Comparison of ENCODE assay signal across 21 cellular contexts in genomic region chrX:132059973-132060540, GRCh38. TPM values are rescaled to one million over a fixed set of nuclear protein-coding genes. Genes with fewer than 3 reads are reported as not detected.
DNase-seq lines count a peak whose midpoint lies in the region; ATAC-seq and TF ChIP-seq lines count a peak whose summit lies in the region.
"Had no signal": no experiment of that assay in that cellular context is flagged by ENCODE, and none has a peak within 500 bp of the region (broad histone marks: within the 10 kb centered on the region; RNA-seq: fewer than 3 reads in every experiment).

No MANE protein-coding gene starts in this region.

- H3K9me3 ChIP-seq in DOHH2 (ENCODE audit: control insufficient read depth, insufficient read depth, low read length), result no peaks in the 10 kb centered on the region
- no peaks in the 10 kb centered on the region for H3K9me3 ChIP-seq in PC-9 (ENCODE audit: insufficient read depth, low read depth)
- H3K9me3 ChIP-seq in OCI-LY7 (ENCODE audit: low read length), result no peaks in the 10 kb centered on the region
- H3K9me3 ChIP-seq: left lung, mucosa of descending colon, sigmoid colon had no signal

- H3K4me3 Mint-ChIP-seq in activated CD4-positive, alpha-beta memory T cell treated with anti-CD3 and anti-CD28 coated beads for 36 hours, result no peak overlapping the region
- H3K4me3 Mint-ChIP-seq: brain had no signal

- H4K20me1 ChIP-seq in DOHH2 (ENCODE audit: control insufficient read depth, insufficient read depth, low read depth, low read length) (no peaks in the 10 kb centered on the region), PC-9 (ENCODE audit: insufficient read depth) (no peaks in the 10 kb centered on the region), OCI-LY7 (ENCODE audit: insufficient read depth, low read length) (no peaks in the 10 kb centered on the region)

- H3K4me1 Mint-ChIP-seq in activated CD4-positive, alpha-beta memory T cell treated with anti-CD3 and anti-CD28 coated beads for 36 hours (ENCODE audit: low read depth), result peaks cover 16% of the 10 kb centered on the region
- H3K4me1 Mint-ChIP-seq: brain had no signal

- TF ChIP-seq CTCF in DOHH2 (IDR thresholded peaks at IDR 0.05; ENCODE audit: low read depth, low read length, poor library complexity, severe bottlenecking) (no peak), fibroblast of villous mesenchyme (IDR thresholded peaks at IDR 0.05; ENCODE audit: insufficient read depth, low read depth, low read length) (no peak), PC-9 (conservative IDR thresholded peaks at IDR 0.05) (no peak), OCI-LY7 (conservative IDR thresholded peaks at IDR 0.05; ENCODE audit: low read length) (no peak)

- H3K9me2 ChIP-seq in DOHH2 (replicated peaks; ENCODE audit: control insufficient read depth, low read length) (no peaks in the 10 kb centered on the region), PC-9 (ENCODE audit: insufficient read depth) (no peaks in the 10 kb centered on the region), OCI-LY7 (ENCODE audit: insufficient read depth, low read length) (no peaks in the 10 kb centered on the region)

- POLR2A ChIA-PET in PC-9 (lab: Charles Lee; ENCODE audit: unreplicated experiment), result no interaction called here
- POLR2A ChIA-PET in activated CD4-positive, alpha-beta memory T cell treated with anti-CD3 and anti-CD28 coated beads for 36 hours (lab: Charles Lee), result no interaction called here
- POLR2A ChIA-PET in OCI-LY7 (lab: Charles Lee), result interaction anchor here (0.6 to 1.7 kb wide), 3 partner anchors 11 to 1449 kb away, joined by 3 to 7 read pairs (median 3); no protein-coding TSS in a partner anchor

- H3K27ac Mint-ChIP-seq in activated CD4-positive, alpha-beta memory T cell treated with anti-CD3 and anti-CD28 coated beads for 36 hours, result no peak overlapping the region
- H3K27ac Mint-ChIP-seq: brain had no signal

- H3K27ac ChIP-seq in DOHH2 (ENCODE audit: low read depth, low read length) (no peak overlapping the region; the same call in 1 of the 2 replicates), PC-9 (no peak overlapping the region), OCI-LY7 (ENCODE audit: low read depth, low read length, poor library complexity, severe bottlenecking) (no peak overlapping the region)
- H3K27ac ChIP-seq: left lung, sigmoid colon had no signal

- DNase-seq in NCI-H226 (peak; percentile 1), fibroblast of villous mesenchyme (ENCODE audit: low read depth) (peak; percentile 33), PC-9 (no peak), sciatic nerve (ENCODE audit: low spot score) (no peak), OCI-LY7 (ENCODE audit: low spot score) (no peak)
- no peak for DNase-seq in activated CD4-positive, alpha-beta memory T cell treated with anti-CD3 and anti-CD28 coated beads for 36 hours
- DNase-seq: activated CD4-positive, alpha-beta T cell treated with anti-CD3 and anti-CD28 coated beads for 1 hour; activated CD8-positive, alpha-beta memory T cell treated with anti-CD3 and anti-CD28 coated beads, Interleukin-2, amount 50 U/mL, for 48 hours; activated naive CD4-positive, alpha-beta T cell treated with Interleukin-2 at 50 U/mL for 16 hours; dermis blood vessel endothelial cell; left lung; mucosa of descending colon; NCI-H446 treated with DMSO at 0.1 percent for 48 hours; nucleus accumbens; sigmoid colon; stimulated activated CD4-positive, alpha-beta T cell treated with anti-CD3 and anti-CD28 coated beads, Interleukin-2, amount 100 ng/mL, for 24 hours; substantia nigra had no signal

- H3K9me3 Mint-ChIP-seq in activated CD4-positive, alpha-beta memory T cell treated with anti-CD3 and anti-CD28 coated beads for 36 hours, result no peaks in the 10 kb centered on the region
- H3K9me3 Mint-ChIP-seq: brain had no signal

- H3F3A ChIP-seq in DOHH2 (ENCODE audit: control insufficient read depth, insufficient read depth), result no peaks in the 10 kb centered on the region
- 0 out of 2 replicates have a peak, but pooled peaks cover 3% of the 10 kb centered on the region for H3F3A ChIP-seq in PC-9 (ENCODE audit: insufficient read depth, low read depth)

- H3K36me3 Mint-ChIP-seq in activated CD4-positive, alpha-beta memory T cell treated with anti-CD3 and anti-CD28 coated beads for 36 hours, result no peaks in the 10 kb centered on the region

- peak overlapping the region; percentile 49 for H3K4me2 ChIP-seq in DOHH2 (ENCODE audit: low read length)
- no peak overlapping the region for H3K4me2 ChIP-seq in PC-9
- H3K4me2 ChIP-seq in OCI-LY7 (ENCODE audit: low read length), result no peak overlapping the region

- H2AFZ ChIP-seq in PC-9 (no peak overlapping the region), OCI-LY7 (ENCODE audit: low read length) (no peak overlapping the region)

- peaks cover 35% of the 10 kb centered on the region for H3K4me1 ChIP-seq in DOHH2 (ENCODE audit: control insufficient read depth, low read length)
- no peaks in the 10 kb centered on the region for H3K4me1 ChIP-seq in PC-9 (replicated peaks; ENCODE audit: insufficient read depth)
- peaks cover 12% of the 10 kb centered on the region for H3K4me1 ChIP-seq in OCI-LY7 (ENCODE audit: insufficient read depth, low read length, poor library complexity, severe bottlenecking)
- H3K4me1 ChIP-seq: left lung, sigmoid colon had no signal

- no peaks in the 10 kb centered on the region for H3K27me3 ChIP-seq in DOHH2 (ENCODE audit: control insufficient read depth, low read length)
- H3K27me3 ChIP-seq in PC-9 (ENCODE audit: insufficient read depth, low read depth), result no peaks in the 10 kb centered on the region
- H3K27me3 ChIP-seq: sigmoid colon had no signal

- H3K4me3 ChIP-seq in DOHH2 (ENCODE audit: low read length) (0 out of 2 replicates have a peak overlapping the region, but pooled peaks have one; percentile 6), fibroblast of villous mesenchyme (ENCODE audit: low read depth, low read length) (no peak overlapping the region), PC-9 (no peak overlapping the region), OCI-LY7 (ENCODE audit: low read depth, low read length, poor library complexity, severe bottlenecking) (no peak overlapping the region)
- H3K4me3 ChIP-seq: left lung, mucosa of descending colon, sigmoid colon had no signal

- intact Hi-C loops in PC-9 (cut with micrococcal nuclease; ENCODE audit: unreplicated experiment), result no loop called here
- intact Hi-C loops in activated CD4-positive, alpha-beta memory T cell treated with anti-CD3 and anti-CD28 coated beads for 36 hours (cut with micrococcal nuclease), result no loop called here
- intact Hi-C loops in sciatic nerve (cut with DNase I), result no loop called here
- intact Hi-C loops in OCI-LY7 (cut with micrococcal nuclease; ENCODE audit: unreplicated experiment), result no loop called here

- peaks cover 13% of the 10 kb centered on the region for H3K36me3 ChIP-seq in DOHH2 (ENCODE audit: control insufficient read depth, low read length)
- H3K36me3 ChIP-seq in PC-9 (ENCODE audit: low read depth), result 0 out of 2 replicates have a peak, but pooled peaks cover 4% of the 10 kb centered on the region
- no peaks in the 10 kb centered on the region for H3K36me3 ChIP-seq in OCI-LY7 (ENCODE audit: insufficient read depth, low read length)
- H3K36me3 ChIP-seq: left lung, sigmoid colon had no signal

- CTCF ChIA-PET in PC-9 (lab: Charles Lee), result interaction anchor here (0.5 kb wide), 1 partner anchor 39 kb away, joined by 6 read pairs; no protein-coding TSS in a partner anchor
- CTCF ChIA-PET in activated CD4-positive, alpha-beta memory T cell treated with anti-CD3 and anti-CD28 coated beads for 36 hours (lab: Charles Lee), result interaction anchor here (1.0 kb wide), 1 partner anchor 217 kb away, joined by 3 read pairs; no protein-coding TSS in a partner anchor
- CTCF ChIA-PET in OCI-LY7 (lab: Charles Lee; ENCODE audit: unreplicated experiment), result no interaction called here

- ATAC-seq in GM19395 (IDR thresholded peaks at IDR 0.05; ENCODE audit: unreplicated experiment) (peak; percentile 76), sciatic nerve (no peak)
- ATAC-seq: HepG2, left lung, mucosa of descending colon had no signal

- no peaks in the 10 kb centered on the region for H3K27me3 Mint-ChIP-seq in activated CD4-positive, alpha-beta memory T cell treated with anti-CD3 and anti-CD28 coated beads for 36 hours
- H3K27me3 Mint-ChIP-seq: brain had no signal

- BruUV-seq in PC-9 (replicated peaks; lab: Mats Ljungman, UMichigan), result no TSS peak
- BruUV-seq in OCI-LY7 (replicated peaks; lab: Mats Ljungman, UMichigan), result no TSS peak

- peaks cover 13% of the 10 kb centered on the region for H3K79me2 ChIP-seq in DOHH2 (ENCODE audit: control insufficient read depth, low read length)
- no peaks in the 10 kb centered on the region; the same call in 1 of the 2 replicates for H3K79me2 ChIP-seq in PC-9 (ENCODE audit: low read depth)
- H3K79me2 ChIP-seq in OCI-LY7 (ENCODE audit: insufficient read depth, low read depth, low read length), result no peaks in the 10 kb centered on the region

RNA-seq across cellular contexts. Expression of gene STK26, which starts 37.0 kb away (rescaled TPM):
- total RNA-seq in fibroblast of villous mesenchyme (4.8 and 9.1 TPM in 2 replicates), PC-9 (2021) (41.1 and 48.4 TPM in 2 replicates), sciatic nerve (1.7 TPM), OCI-LY7 (2022) (28.6 and 30.9 TPM in 2 replicates)
- 10 to 100 TPM; 60.9 to 64.0 TPM for total RNA-seq in activated CD4-positive, alpha-beta memory T cell treated with anti-CD3 and anti-CD28 coated beads for 36 hours
- total RNA-seq in OCI-LY7 (2014; rRNA removed; shearing (Covaris generic)), result 25.4 and 28.8 TPM in 2 replicates

Comparison
In these comparisons a context has a peak if more than half of its experiments do, and no peak if none do; other contexts are left out.
1. DNase-seq: peak in NCI-H226 (single experiment) and fibroblast of villous mesenchyme (single experiment); none in PC-9 (0 of 2), activated CD4-positive, alpha-beta memory T cell treated with anti-CD3 and anti-CD28 coated beads for 36 hours (single experiment), sciatic nerve (single experiment) and OCI-LY7 (single experiment).